In the genomic region with DNA sequence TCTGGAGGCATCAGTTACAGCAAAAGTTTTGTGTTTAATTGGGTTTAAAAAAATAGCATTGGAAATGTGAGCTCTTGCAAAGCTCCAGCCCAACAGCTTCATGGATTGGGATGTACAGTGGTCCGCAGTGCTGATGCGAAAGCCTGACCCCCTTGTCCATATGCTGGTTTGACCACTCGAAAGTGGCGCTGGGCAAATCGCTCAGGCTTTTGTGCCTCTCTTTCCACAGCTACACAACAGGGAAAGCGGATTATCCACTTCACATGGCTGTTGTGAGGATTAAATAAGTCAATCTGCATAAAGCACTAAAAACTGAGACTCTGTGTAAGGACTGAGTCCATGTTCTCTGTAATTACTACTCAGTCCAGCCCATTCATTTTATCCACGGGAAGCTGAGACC, we compare ENCODE assay signal across 30 cellular contexts. TPM values are rescaled to one million over a fixed set of nuclear protein-coding genes. Genes with fewer than 3 reads are reported as not detected.
"Had no signal": no experiment of that assay in that cellular context is flagged by ENCODE, and none has a peak within 500 bp of the region (broad histone marks: within the 10 kb centered on the region; RNA-seq: fewer than 3 reads in every experiment).

No MANE protein-coding gene starts in this region.

- ATAC-seq: body of pancreas; esophagus mucosa; foreskin keratinocyte; heart left ventricle; natural killer cell; stimulated activated naive B cell treated with anti-CD40 and anti-IgM and Interleukin-4, amounts not matched to agents 10 μg/mL and 1 μg/mL and 100 μg/mL, for 72 hours had no signal

- H3K4me3 Mint-ChIP-seq: activated CD4-positive, alpha-beta memory T cell treated with anti-CD3 and anti-CD28 coated beads for 36 hours; activated CD4-positive, alpha-beta T cell treated with anti-CD3 and anti-CD28 coated beads, Interleukin-2, amount 10 ng/mL, durations not matched to agents 24 days and 14 days; activated naive CD4-positive, alpha-beta T cell treated with anti-CD3 and anti-CD28 coated beads for 36 hours; activated naive CD8-positive, alpha-beta T cell treated with anti-CD3 and anti-CD28 coated beads for 36 hours; activated T-helper 1 cell treated with anti-CD3 and anti-CD28 coated beads, Interleukin-12 subunit alpha, Interleukin-12 subunit beta, Interleukin-2, Interleukin-4 antibody, amounts not matched to agents 30 ng/mL and 10 ng/mL and 1 ng/mL, durations not matched to agents 14 hours and 24 hours and 36 hours; immature natural killer cell; natural killer cell; stimulated activated naive B cell treated with anti-CD40 and anti-IgM and Interleukin-4, amounts not matched to agents 10 μg/mL and 1 μg/mL and 100 μg/mL, for 72 hours; T-helper 1 cell treated with Interleukin-12 subunit alpha and Interleukin-12 subunit beta and Interleukin-4 antibody, amounts not matched to agents 30 μg/mL and 1 μg/mL, for 36 hours had no signal

- H3K27ac Mint-ChIP-seq: activated CD4-positive, alpha-beta memory T cell treated with anti-CD3 and anti-CD28 coated beads for 36 hours; activated CD4-positive, alpha-beta T cell treated with anti-CD3 and anti-CD28 coated beads, Interleukin-2, amount 10 ng/mL, durations not matched to agents 24 days and 14 days; activated naive CD4-positive, alpha-beta T cell treated with anti-CD3 and anti-CD28 coated beads for 36 hours; activated naive CD8-positive, alpha-beta T cell treated with anti-CD3 and anti-CD28 coated beads for 36 hours; activated T-helper 1 cell treated with anti-CD3 and anti-CD28 coated beads, Interleukin-12 subunit alpha, Interleukin-12 subunit beta, Interleukin-2, Interleukin-4 antibody, amounts not matched to agents 30 ng/mL and 10 ng/mL and 1 ng/mL, durations not matched to agents 14 hours and 24 hours and 36 hours; immature natural killer cell; natural killer cell; stimulated activated naive B cell treated with anti-CD40 and anti-IgM and Interleukin-4, amounts not matched to agents 10 μg/mL and 1 μg/mL and 100 μg/mL, for 72 hours; T-helper 1 cell treated with Interleukin-12 subunit alpha and Interleukin-12 subunit beta and Interleukin-4 antibody, amounts not matched to agents 30 μg/mL and 1 μg/mL, for 36 hours had no signal

- DNase-seq: activated CD4-positive, alpha-beta memory T cell treated with anti-CD3 and anti-CD28 coated beads for 36 hours; activated CD4-positive, alpha-beta T cell treated with anti-CD3 and anti-CD28 coated beads, Interleukin-2, amount 10 ng/mL, durations not matched to agents 24 days and 14 days; activated CD4-positive, CD25-positive, alpha-beta regulatory T cell treated with anti-CD3 and anti-CD28 coated beads, Interleukin-2, amount 50 U/mL, for 72 hours; activated CD8-positive, alpha-beta memory T cell treated with anti-CD3 and anti-CD28 coated beads, Interleukin-2, amount 50 U/mL, for 4 hours; activated effector memory CD4-positive, alpha-beta T cell treated with anti-CD3 and anti-CD28 coated beads, Interleukin-2, amount 50 U/mL, for 16 hours; activated naive CD4-positive, alpha-beta T cell treated with anti-CD3 and anti-CD28 coated beads for 36 hours; activated naive CD8-positive, alpha-beta T cell treated with anti-CD3 and anti-CD28 coated beads for 36 hours; activated T-cell treated with anti-CD3 and anti-CD28 coated beads, Interleukin-2, amount 50 U/mL, for 1 hour; adrenal gland; aorta; body of pancreas; caudate nucleus; cortex of kidney; foreskin keratinocyte; heart left ventricle; immature natural killer cell; kidney; natural killer cell; occipital lobe; stimulated activated CD4-positive, alpha-beta T cell treated with anti-CD3 and anti-CD28 coated beads, Interleukin-15, amount 100 ng/mL, for 24 hours; stimulated activated CD4-positive, alpha-beta T cell treated with anti-CD3 and anti-CD28 coated beads, Interleukin-2, amount 100 ng/mL, for 24 hours; stimulated activated naive B cell treated with anti-CD40 and anti-IgM and Interleukin-4, amounts not matched to agents 10 μg/mL and 1 μg/mL and 100 μg/mL, for 72 hours; stomach; SW 1271; T-helper 9 cell; thyroid gland had no signal

- H3K9me3 Mint-ChIP-seq: activated CD4-positive, alpha-beta T cell treated with anti-CD3 and anti-CD28 coated beads, Interleukin-2, amount 10 ng/mL, durations not matched to agents 24 days and 14 days had no signal

- H3K4me1 Mint-ChIP-seq: activated CD4-positive, alpha-beta T cell treated with anti-CD3 and anti-CD28 coated beads, Interleukin-2, amount 10 ng/mL, durations not matched to agents 24 days and 14 days; immature natural killer cell; natural killer cell; stimulated activated naive B cell treated with anti-CD40 and anti-IgM and Interleukin-4, amounts not matched to agents 10 μg/mL and 1 μg/mL and 100 μg/mL, for 72 hours had no signal

- H3K36me3 Mint-ChIP-seq: activated CD4-positive, alpha-beta memory T cell treated with anti-CD3 and anti-CD28 coated beads for 36 hours; natural killer cell; stimulated activated naive B cell treated with anti-CD40 and anti-IgM and Interleukin-4, amounts not matched to agents 10 μg/mL and 1 μg/mL and 100 μg/mL, for 72 hours had no signal

RNA-seq across cellular contexts. Expression of gene HUNK, which starts 57.2 kb away (rescaled TPM):
- total RNA-seq: natural killer cell, pulmonary artery endothelial cell had no signal
- polyA plus RNA-seq: immature natural killer cell had no signal
